Comparison of ENCODE assay signal across 17 cellular contexts in the genomic region with DNA sequence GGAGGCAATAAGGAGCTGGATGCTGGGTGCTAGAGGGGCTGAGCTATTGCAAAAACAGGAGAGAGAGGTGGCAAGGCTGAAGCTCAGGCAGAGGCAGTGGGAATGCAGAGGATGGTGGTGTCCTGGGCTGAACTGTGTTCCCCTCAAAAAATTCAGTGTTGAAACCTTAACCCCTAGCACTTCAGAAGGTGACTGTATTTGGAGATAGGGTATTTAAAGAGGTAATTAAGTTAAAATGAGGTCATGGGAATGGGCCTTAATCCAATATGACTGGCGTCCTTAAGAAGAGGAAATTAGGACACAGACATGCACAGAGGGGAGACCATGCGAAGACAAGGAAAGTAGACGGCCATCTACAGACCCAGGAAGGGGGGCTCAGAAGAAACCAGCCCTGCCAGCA. TPM values are rescaled to one million over a fixed set of nuclear protein-coding genes. Genes with fewer than 3 reads are reported as not detected.
"Had no signal": no experiment of that assay in that cellular context is flagged by ENCODE, and none has a peak within 500 bp of the region (broad histone marks: within the 10 kb centered on the region; RNA-seq: fewer than 3 reads in every experiment).

No MANE protein-coding gene starts in this region.

- DNase-seq: activated CD8-positive, alpha-beta T cell treated with anti-CD3 and anti-CD28 coated beads for 36 hours; activated naive CD4-positive, alpha-beta T cell treated with anti-CD3 and anti-CD28 coated beads for 36 hours; colonic mucosa; effector CD4-positive, alpha-beta T cell; left ventricle myocardium inferior; stimulated activated CD4-positive, alpha-beta T cell treated with anti-CD3 and anti-CD28 coated beads, Interleukin-12 subunit alpha, Interleukin-12 subunit beta, amount 100 ng/mL, for 4 hours; stimulated activated naive CD8-positive, alpha-beta T cell treated with anti-CD3 and anti-CD28 coated beads, Interleukin-15, amount 100 ng/mL, for 72 hours had no signal

- H3K36me3 Mint-ChIP-seq: memory B cell; natural killer cell treated with Interleukin-12 subunit alpha and Interleukin-12 subunit beta and Interleukin-15 and Interleukin-18, amount 100 ng/mL, for 72 hours had no signal

- H3K27me3 ChIP-seq: cardiac muscle cell, colonic mucosa had no signal

- H3K9me3 ChIP-seq: colonic mucosa, left ventricle myocardium inferior, thoracic aorta had no signal

- H3K36me3 ChIP-seq: cardiac muscle cell, colonic mucosa, left ventricle myocardium inferior, thoracic aorta had no signal

- FAIRE-seq: frontal cortex, keratinocyte had no signal

- H3K27ac Mint-ChIP-seq: activated CD8-positive, alpha-beta T cell treated with anti-CD3 and anti-CD28 coated beads for 36 hours; activated naive CD4-positive, alpha-beta T cell treated with anti-CD3 and anti-CD28 coated beads for 36 hours; memory B cell had no signal

- H3K27ac ChIP-seq: cardiac muscle cell, colonic mucosa, left ventricle myocardium inferior, thoracic aorta had no signal

- ATAC-seq: activated CD8-positive, alpha-beta T cell treated with anti-CD3 and anti-CD28 coated beads for 36 hours; natural killer cell treated with Interleukin-12 subunit alpha and Interleukin-12 subunit beta and Interleukin-15 and Interleukin-18, amount 100 ng/mL, for 72 hours; stimulated activated naive CD8-positive, alpha-beta T cell treated with anti-CD3 and anti-CD28 coated beads, Interleukin-15, amount 100 ng/mL, for 72 hours had no signal

- H3K4me1 ChIP-seq: colonic mucosa had no signal

- H3K4me3 ChIP-seq: cardiac muscle cell, colonic mucosa, left ventricle myocardium inferior, thoracic aorta had no signal

- H3K4me3 Mint-ChIP-seq: activated CD8-positive, alpha-beta T cell treated with anti-CD3 and anti-CD28 coated beads for 36 hours; activated naive CD4-positive, alpha-beta T cell treated with anti-CD3 and anti-CD28 coated beads for 36 hours; activated T-helper 1 cell treated with anti-CD3 and anti-CD28 coated beads, Interleukin-12 subunit alpha, Interleukin-12 subunit beta, Interleukin-2, Interleukin-4 antibody, amounts not matched to agents 30 ng/mL and 10 ng/mL and 1 ng/mL, durations not matched to agents 14 hours and 24 hours and 36 hours; memory B cell; natural killer cell treated with Interleukin-12 subunit alpha and Interleukin-12 subunit beta and Interleukin-15 and Interleukin-18, amount 100 ng/mL, for 72 hours; stimulated activated naive CD8-positive, alpha-beta T cell treated with anti-CD3 and anti-CD28 coated beads, Interleukin-15, amount 100 ng/mL, for 72 hours had no signal

- H3K9me3 Mint-ChIP-seq: activated CD8-positive, alpha-beta T cell treated with anti-CD3 and anti-CD28 coated beads for 36 hours; activated naive CD4-positive, alpha-beta T cell treated with anti-CD3 and anti-CD28 coated beads for 36 hours; activated T-helper 1 cell treated with anti-CD3 and anti-CD28 coated beads, Interleukin-12 subunit alpha, Interleukin-12 subunit beta, Interleukin-2, Interleukin-4 antibody, amounts not matched to agents 30 ng/mL and 10 ng/mL and 1 ng/mL, durations not matched to agents 14 hours and 24 hours and 36 hours; memory B cell; natural killer cell treated with Interleukin-12 subunit alpha and Interleukin-12 subunit beta and Interleukin-15 and Interleukin-18, amount 100 ng/mL, for 72 hours; stimulated activated naive CD8-positive, alpha-beta T cell treated with anti-CD3 and anti-CD28 coated beads, Interleukin-15, amount 100 ng/mL, for 72 hours had no signal

RNA-seq across cellular contexts. Expression of a gene that starts 11.5 kb away (rescaled TPM):
- total RNA-seq: activated naive CD4-positive, alpha-beta T cell treated with anti-CD3 and anti-CD28 coated beads for 36 hours; cardiac muscle cell; fibroblast of lung; osteocyte; pulmonary artery endothelial cell had no signal
- polyA plus RNA-seq: fibroblast of lung had no signal

RNA-seq across cellular contexts. Expression of a gene that starts 31.8 kb away (rescaled TPM):
- total RNA-seq: activated naive CD4-positive, alpha-beta T cell treated with anti-CD3 and anti-CD28 coated beads for 36 hours; activated T-helper 1 cell treated with anti-CD3 and anti-CD28 coated beads, Interleukin-12 subunit alpha, Interleukin-12 subunit beta, Interleukin-2, Interleukin-4 antibody, amounts not matched to agents 30 ng/mL and 10 ng/mL and 1 ng/mL, durations not matched to agents 14 hours and 24 hours and 36 hours; left ventricle myocardium inferior; natural killer cell treated with Interleukin-12 subunit alpha and Interleukin-12 subunit beta and Interleukin-15 and Interleukin-18, amount 100 ng/mL, for 72 hours; osteocyte; thoracic aorta had no signal
- polyA plus RNA-seq: keratinocyte had no signal
